In genomic region chr20:41140226-41141133, GRCh38 we compare ENCODE assay signal across 9 cellular contexts. TPM values are rescaled to one million over a fixed set of nuclear protein-coding genes. Genes with fewer than 3 reads are reported as not detected.
A peak's percentile ranks its signal among the peaks of the same experiment; 100 is the strongest.
DNase-seq lines count a peak whose midpoint lies in the region; ATAC-seq lines count a peak whose summit lies in the region.
"Had no signal": no experiment of that assay in that cellular context is flagged by ENCODE, and none has a peak within 500 bp of the region (broad histone marks: within the 10 kb centered on the region; RNA-seq: fewer than 3 reads in every experiment).

No MANE protein-coding gene starts in this region.

- H3K4me3 ChIP-seq in Jurkat, Clone E6-1 (ENCODE audit: low read length): peak overlapping the region; percentile 87
- H3K4me3 ChIP-seq in iPS-20b (ENCODE audit: low read length): peak overlapping the region; percentile 79; the same call in 1 of the 2 replicates

- H3K27me3 Mint-ChIP-seq in activated T-helper 2 cell treated with anti-CD3 and anti-CD28 coated beads, Interferon-gamma antibody, Interleukin-2, Interleukin-4, amounts not matched to agents 10 μg/mL and 5 μg/mL and 100 μg/mL, durations not matched to agents 14 hours and 24 hours and 36 hours (ENCODE audit: low read depth): no peaks in the 10 kb centered on the region

- H3K4me1 ChIP-seq in iPS-20b (ENCODE audit: insufficient read depth, low read length): peaks cover 28% of the 10 kb centered on the region

- DNase-seq in Jurkat, Clone E6-1 (ENCODE audit: low read depth, low spot score): no peak
- DNase-seq in activated T-helper 2 cell treated with anti-CD3 and anti-CD28 coated beads, Interferon-gamma antibody, Interleukin-2, Interleukin-4, amounts not matched to agents 10 μg/mL and 5 μg/mL and 100 μg/mL, durations not matched to agents 14 hours and 24 hours and 36 hours (ENCODE audit: low spot score): no peak
- DNase-seq in stimulated activated naive CD8-positive, alpha-beta T cell treated with anti-CD3 and anti-CD28 coated beads, Interleukin-15, Interleukin-2, amounts not matched to agents 100 U/mL and 50 U/mL, for 24 hours: peak; percentile 54
- DNase-seq in DMS79 (lab: John Stamatoyannopoulos, UW) (no peak), cerebellar nuclear complex (lab: John Stamatoyannopoulos, UW) (no peak)
- DNase-seq: SW 1271 had no signal

- H3K9ac ChIP-seq in iPS-20b (ENCODE audit: low read depth, low read length): peak overlapping the region; percentile 89; the same call in 1 of the 2 replicates

- peak overlapping the region; percentile 82 for H3K27ac Mint-ChIP-seq in activated T-helper 2 cell treated with anti-CD3 and anti-CD28 coated beads, Interferon-gamma antibody, Interleukin-2, Interleukin-4, amounts not matched to agents 10 μg/mL and 5 μg/mL and 100 μg/mL, durations not matched to agents 14 hours and 24 hours and 36 hours

- H3K4me3 Mint-ChIP-seq in activated T-helper 2 cell treated with anti-CD3 and anti-CD28 coated beads, Interferon-gamma antibody, Interleukin-2, Interleukin-4, amounts not matched to agents 10 μg/mL and 5 μg/mL and 100 μg/mL, durations not matched to agents 14 hours and 24 hours and 36 hours (ENCODE audit: low read depth): peak overlapping the region; percentile 88

- peaks cover 75% of the 10 kb centered on the region for H3K4me1 Mint-ChIP-seq in activated T-helper 2 cell treated with anti-CD3 and anti-CD28 coated beads, Interferon-gamma antibody, Interleukin-2, Interleukin-4, amounts not matched to agents 10 μg/mL and 5 μg/mL and 100 μg/mL, durations not matched to agents 14 hours and 24 hours and 36 hours (ENCODE audit: low read depth)

- H3K36me3 ChIP-seq in iPS-20b (ENCODE audit: insufficient read depth, low read depth, low read length): peaks cover 28% of the 10 kb centered on the region; the same call in 1 of the 2 replicates

- H3K9me3 ChIP-seq in iPS-20b (ENCODE audit: insufficient read depth, low read depth, low read length): no peaks in the 10 kb centered on the region

- no peak for ATAC-seq in stimulated activated naive CD8-positive, alpha-beta T cell treated with anti-CD3 and anti-CD28 coated beads, Interleukin-15, Interleukin-2, amounts not matched to agents 100 U/mL and 50 U/mL, for 24 hours
- ATAC-seq in GM18868 (IDR thresholded peaks at IDR 0.05; ENCODE audit: unreplicated experiment) (no peak), HG02610 (IDR thresholded peaks at IDR 0.05; ENCODE audit: unreplicated experiment) (no peak)

- H3K27ac ChIP-seq in iPS-20b (ENCODE audit: low read length): no peak overlapping the region

- H3K9me3 Mint-ChIP-seq in activated T-helper 2 cell treated with anti-CD3 and anti-CD28 coated beads, Interferon-gamma antibody, Interleukin-2, Interleukin-4, amounts not matched to agents 10 μg/mL and 5 μg/mL and 100 μg/mL, durations not matched to agents 14 hours and 24 hours and 36 hours: no peaks in the 10 kb centered on the region

- peaks cover 48% of the 10 kb centered on the region for H3K36me3 Mint-ChIP-seq in activated T-helper 2 cell treated with anti-CD3 and anti-CD28 coated beads, Interferon-gamma antibody, Interleukin-2, Interleukin-4, amounts not matched to agents 10 μg/mL and 5 μg/mL and 100 μg/mL, durations not matched to agents 14 hours and 24 hours and 36 hours (ENCODE audit: low read depth)

- peaks cover 10% of the 10 kb centered on the region; the same call in 1 of the 2 replicates for H3K27me3 ChIP-seq in iPS-20b (ENCODE audit: insufficient read depth, low read length)

- intact Hi-C loops in activated T-helper 2 cell treated with anti-CD3 and anti-CD28 coated beads, Interferon-gamma antibody, Interleukin-2, Interleukin-4, amounts not matched to agents 10 μg/mL and 5 μg/mL and 100 μg/mL, durations not matched to agents 14 hours and 24 hours and 36 hours (cut with micrococcal nuclease): no loop called here

RNA-seq across cellular contexts. Expression of gene PLCG1, which starts 3.1 kb away (rescaled TPM):
- 118 TPM for polyA plus RNA-seq in Jurkat, Clone E6-1 (2012; ENCODE audit: insufficient read depth, insufficient read length)
- 174 and 187 TPM in 2 replicates for total RNA-seq in activated T-helper 2 cell treated with anti-CD3 and anti-CD28 coated beads, Interferon-gamma antibody, Interleukin-2, Interleukin-4, amounts not matched to agents 10 μg/mL and 5 μg/mL and 100 μg/mL, durations not matched to agents 14 hours and 24 hours and 36 hours
